In the genomic region with DNA sequence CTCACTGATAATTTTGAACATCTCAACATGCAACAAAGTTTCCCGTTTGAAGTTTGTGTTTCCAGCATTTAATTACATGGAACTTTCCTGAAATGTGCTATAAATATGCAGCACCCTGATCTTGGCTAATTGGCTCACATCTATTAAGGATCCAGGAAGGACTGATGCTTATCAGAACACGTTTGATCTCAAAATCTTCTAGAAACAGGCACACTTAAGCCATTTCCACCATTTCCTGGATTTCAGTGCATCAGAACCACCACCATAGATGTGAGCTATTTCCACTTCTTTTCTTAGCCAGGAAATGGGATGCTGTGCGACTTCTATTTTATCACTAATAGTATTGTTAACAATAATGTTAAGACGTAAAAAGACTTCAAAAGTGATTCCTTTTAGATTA, we compare ENCODE assay signal across 1 cellular context.
TF ChIP-seq lines count a peak whose summit lies in the region.

No MANE protein-coding gene starts in this region.

TF ChIP-seq in HepG2, 621 proteins besides CTCF, POLR2A, EP300 and RAD21 (continued from another document):
- TF ChIP-seq PRDM10 (CRISPR knock-in tag; IDR thresholded peaks at IDR 0.05; ENCODE audit: low read depth) (no peak), ELF1 (CRISPR knock-in tag; IDR thresholded peaks at IDR 0.05) (no peak), NFATC3 (CRISPR knock-in tag; IDR thresholded peaks at IDR 0.05) (no peak), XRCC5 (optimal IDR thresholded peaks at IDR 0.05; ENCODE audit: low read length) (no peak), ARHGAP35 (CRISPR knock-in tag; IDR thresholded peaks at IDR 0.05; ENCODE audit: borderline replicate concordance) (no peak), PATZ1 (CRISPR knock-in tag; IDR thresholded peaks at IDR 0.05) (no peak), SNAPC2 (CRISPR knock-in tag; IDR thresholded peaks at IDR 0.05) (no peak), ZNF784 (CRISPR knock-in tag; IDR thresholded peaks at IDR 0.05; ENCODE audit: borderline replicate concordance) (no peak), MAX (IDR thresholded peaks at IDR 0.05) (no peak), MED1 (CRISPR knock-in tag; IDR thresholded peaks at IDR 0.05) (no peak), ZNF256 (CRISPR knock-in tag; conservative IDR thresholded peaks at IDR 0.05) (no peak), BATF2 (CRISPR knock-in tag; IDR thresholded peaks at IDR 0.05) (no peak), PLSCR1 (CRISPR knock-in tag; IDR thresholded peaks at IDR 0.05; ENCODE audit: borderline replicate concordance) (no peak), SIX1 (CRISPR knock-in tag; IDR thresholded peaks at IDR 0.05; ENCODE audit: borderline replicate concordance) (no peak), POGZ (CRISPR knock-in tag; IDR thresholded peaks at IDR 0.05) (no peak)
- TF ChIP-seq, protein P1, sequence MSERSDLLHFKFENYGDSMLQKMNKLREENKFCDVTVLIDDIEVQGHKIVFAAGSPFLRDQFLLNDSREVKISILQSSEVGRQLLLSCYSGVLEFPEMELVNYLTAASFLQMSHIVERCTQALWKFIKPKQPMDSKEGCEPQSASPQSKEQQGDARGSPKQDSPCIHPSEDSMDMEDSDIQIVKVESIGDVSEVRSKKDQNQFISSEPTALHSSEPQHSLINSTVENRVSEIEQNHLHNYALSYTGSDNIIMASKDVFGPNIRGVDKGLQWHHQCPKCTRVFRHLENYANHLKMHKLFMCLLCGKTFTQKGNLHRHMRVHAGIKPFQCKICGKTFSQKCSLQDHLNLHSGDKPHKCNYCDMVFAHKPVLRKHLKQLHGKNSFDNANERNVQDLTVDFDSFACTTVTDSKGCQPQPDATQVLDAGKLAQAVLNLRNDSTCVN (CRISPR knock-in tag; IDR thresholded peaks at IDR 0.05; ENCODE audit: borderline replicate concordance): no peak
- TF ChIP-seq, protein P2, sequence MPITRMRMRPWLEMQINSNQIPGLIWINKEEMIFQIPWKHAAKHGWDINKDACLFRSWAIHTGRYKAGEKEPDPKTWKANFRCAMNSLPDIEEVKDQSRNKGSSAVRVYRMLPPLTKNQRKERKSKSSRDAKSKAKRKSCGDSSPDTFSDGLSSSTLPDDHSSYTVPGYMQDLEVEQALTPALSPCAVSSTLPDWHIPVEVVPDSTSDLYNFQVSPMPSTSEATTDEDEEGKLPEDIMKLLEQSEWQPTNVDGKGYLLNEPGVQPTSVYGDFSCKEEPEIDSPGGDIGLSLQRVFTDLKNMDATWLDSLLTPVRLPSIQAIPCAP (CRISPR knock-in tag; IDR thresholded peaks at IDR 0.05; ENCODE audit: low read depth): no peak
- TF ChIP-seq, protein P3, sequence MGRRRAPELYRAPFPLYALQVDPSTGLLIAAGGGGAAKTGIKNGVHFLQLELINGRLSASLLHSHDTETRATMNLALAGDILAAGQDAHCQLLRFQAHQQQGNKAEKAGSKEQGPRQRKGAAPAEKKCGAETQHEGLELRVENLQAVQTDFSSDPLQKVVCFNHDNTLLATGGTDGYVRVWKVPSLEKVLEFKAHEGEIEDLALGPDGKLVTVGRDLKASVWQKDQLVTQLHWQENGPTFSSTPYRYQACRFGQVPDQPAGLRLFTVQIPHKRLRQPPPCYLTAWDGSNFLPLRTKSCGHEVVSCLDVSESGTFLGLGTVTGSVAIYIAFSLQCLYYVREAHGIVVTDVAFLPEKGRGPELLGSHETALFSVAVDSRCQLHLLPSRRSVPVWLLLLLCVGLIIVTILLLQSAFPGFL (CRISPR knock-in tag; IDR thresholded peaks at IDR 0.05): no peak
TF ChIP-seq in HepG2: peak in this region for 0.
